ENCODE assay signal across 8 cellular contexts in genomic region chr1:23177031-23177430, GRCh38. TPM values are rescaled to one million over a fixed set of nuclear protein-coding genes. Genes with fewer than 3 reads are reported as not detected.
DNase-seq lines count a peak whose midpoint lies in the region; ATAC-seq and TF ChIP-seq lines count a peak whose summit lies in the region.

No MANE protein-coding gene starts in this region.

- H3K27me3 ChIP-seq in psoas muscle (ENCODE audit: insufficient read depth in 3 of 3, low read length in 2 of 3) = peaks cover 0 to 3% (median 0%) of the 10 kb centered on the region in 3 donors

- intact Hi-C loops in psoas muscle (cut with DNase I) = no loop called here

- H3K27ac Mint-ChIP-seq in T-cell = no peak overlapping the region

- TF ChIP-seq CTCF in fibroblast of mammary gland (conservative IDR thresholded peaks at IDR 0.05; ENCODE audit: control insufficient read depth, insufficient read depth, low read depth, low read length) = no peak
- no peak for TF ChIP-seq CTCF in psoas muscle (IDR thresholded peaks at IDR 0.05)

- peaks cover 3 to 9% of the 10 kb centered on the region in 2 donors for H3K27me3 Mint-ChIP-seq in T-cell

- POLR2A ChIA-PET in T-cell (lab: Charles Lee) = interaction anchor here in 1 of 2 donors (0.7 kb wide), 1 partner anchor 52 kb away, joined by 3 read pairs; no protein-coding TSS in a partner anchor

- H3K36me3 ChIP-seq in psoas muscle (ENCODE audit: insufficient read depth in 1 of 2, low read depth in 1 of 2) = no peaks in the 10 kb centered on the region

- H3K36me3 Mint-ChIP-seq in T-cell = no peaks in the 10 kb centered on the region

- peak overlapping the region; percentile 69 for H3K27ac ChIP-seq in psoas muscle

- no peaks in the 10 kb centered on the region for H3K9me3 Mint-ChIP-seq in T-cell

- H3K4me3 Mint-ChIP-seq in T-cell = peak overlapping the region; percentile 66 to 68 (median 68)

- H3K4me1 ChIP-seq in psoas muscle = peaks cover 4% of the 10 kb centered on the region

- no peak for DNase-seq in T-cell
- no peak for DNase-seq in fibroblast of mammary gland (ENCODE audit: low read depth)
- DNase-seq in psoas muscle = no peak
- DNase-seq in HPDE6-E6E7 (ENCODE audit: extremely low spot score) = no peak
- no peak for DNase-seq in stimulated activated CD4-positive, alpha-beta T cell treated with anti-CD3 and anti-CD28 coated beads, Interleukin-2, amount 100 ng/mL, for 24 hours
- no peak for DNase-seq in NCI-H446 treated with DMSO at 0.1 percent for 48 hours (lab: John Stamatoyannopoulos, UW)

- ATAC-seq in T-cell (replicated peaks in 1 of 4) (no peak), psoas muscle (peak in 1 of 4 donors; percentile 7), HG02852 (IDR thresholded peaks at IDR 0.05; ENCODE audit: unreplicated experiment) (no peak)

- CTCF ChIA-PET in T-cell (lab: Charles Lee) = interaction anchor here in 1 of 2 donors (1.4 to 2.9 kb wide), 2 partner anchors 17 to 78 kb away, joined by 4 to 17 read pairs; no protein-coding TSS in a partner anchor

- H3K4me1 Mint-ChIP-seq in T-cell = peaks cover 8 to 16% (median 13%) of the 10 kb centered on the region in 3 donors

- peak overlapping the region; percentile 38; the same call in 1 of the 2 replicates for H3K4me3 ChIP-seq in GM08714 (ENCODE audit: low read length)
- H3K4me3 ChIP-seq in fibroblast of mammary gland (ENCODE audit: control insufficient read depth, low read depth, low read length) = peak overlapping the region; percentile 53
- peak overlapping the region; percentile 68 for H3K4me3 ChIP-seq in psoas muscle

- 43 to 53% (median 48%) methylated on average over 10 of the region's 10 CpGs for WGBS in psoas muscle, 3 donors

- H3K9me3 ChIP-seq in psoas muscle = no peaks in the 10 kb centered on the region

RNA-seq across cellular contexts. Expression of gene LUZP1, which starts 8.4 kb away (rescaled TPM):
- total RNA-seq in T-cell = 10 to 100 TPM; 18.8 to 24.8 (median 19.7) TPM
- total RNA-seq in psoas muscle = 10 to 100 TPM in 2 of 4 donors, 1 to 10 TPM in 2; 7.4 to 13.4 (median 10.2) TPM
- 1 to 10 TPM; 1.5 to 6.6 (median 4.6) TPM for polyA plus RNA-seq in psoas muscle

RNA-seq across cellular contexts. Expression of gene HTR1D, which starts 40.3 kb away (rescaled TPM):
- total RNA-seq in T-cell = not detected
- total RNA-seq in psoas muscle = not detected
- polyA plus RNA-seq in psoas muscle = under 1 TPM in 2 of 3 donors, not detected in 1; 0.03 to 0.06 TPM
